In the genomic region with DNA sequence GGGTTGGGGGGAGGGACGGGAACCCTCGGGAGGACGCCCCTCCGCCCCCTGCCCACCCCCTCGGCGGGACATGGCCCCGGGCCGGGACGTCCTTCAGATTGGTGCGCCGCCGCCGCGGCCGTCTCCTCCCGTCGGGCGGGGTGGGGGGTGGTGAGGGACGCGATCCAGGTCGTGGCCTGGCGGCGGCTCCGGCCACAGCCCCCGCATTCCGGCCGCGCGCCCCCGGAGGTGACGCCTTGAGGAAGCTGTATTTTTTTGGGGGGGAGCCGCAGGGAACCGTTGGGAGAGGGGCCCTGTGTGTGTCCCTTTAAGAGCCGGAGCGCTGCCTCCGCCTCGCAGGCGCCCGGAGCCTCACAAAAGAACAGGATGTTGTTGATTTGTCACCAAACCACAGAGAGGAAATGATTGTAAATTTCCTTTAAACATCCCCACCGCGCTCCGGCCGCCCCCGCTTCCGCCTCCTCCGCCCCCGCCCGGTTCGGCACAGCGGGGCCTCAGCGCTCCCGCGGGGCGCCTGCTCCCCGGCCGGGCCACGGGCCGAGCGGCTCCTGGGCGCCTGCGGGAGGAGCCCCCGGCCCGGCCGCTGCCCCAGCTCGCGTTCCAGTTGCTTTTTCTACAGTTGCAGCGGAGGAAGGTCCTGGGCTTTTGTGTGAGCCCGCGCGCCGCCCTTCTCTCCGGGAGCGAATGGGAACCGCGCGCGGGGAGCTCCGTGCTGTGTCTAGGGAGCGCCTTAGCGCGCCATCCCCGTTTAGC, we compare ENCODE assay signal across 1 cellular context.
TF ChIP-seq lines count a peak whose summit lies in the region.

No MANE protein-coding gene starts in this region.

TF ChIP-seq in GM12878, 131 proteins besides CTCF, POLR2A, EP300 and RAD21 (continued from another document and continues in another):
- TF ChIP-seq, protein P1, sequence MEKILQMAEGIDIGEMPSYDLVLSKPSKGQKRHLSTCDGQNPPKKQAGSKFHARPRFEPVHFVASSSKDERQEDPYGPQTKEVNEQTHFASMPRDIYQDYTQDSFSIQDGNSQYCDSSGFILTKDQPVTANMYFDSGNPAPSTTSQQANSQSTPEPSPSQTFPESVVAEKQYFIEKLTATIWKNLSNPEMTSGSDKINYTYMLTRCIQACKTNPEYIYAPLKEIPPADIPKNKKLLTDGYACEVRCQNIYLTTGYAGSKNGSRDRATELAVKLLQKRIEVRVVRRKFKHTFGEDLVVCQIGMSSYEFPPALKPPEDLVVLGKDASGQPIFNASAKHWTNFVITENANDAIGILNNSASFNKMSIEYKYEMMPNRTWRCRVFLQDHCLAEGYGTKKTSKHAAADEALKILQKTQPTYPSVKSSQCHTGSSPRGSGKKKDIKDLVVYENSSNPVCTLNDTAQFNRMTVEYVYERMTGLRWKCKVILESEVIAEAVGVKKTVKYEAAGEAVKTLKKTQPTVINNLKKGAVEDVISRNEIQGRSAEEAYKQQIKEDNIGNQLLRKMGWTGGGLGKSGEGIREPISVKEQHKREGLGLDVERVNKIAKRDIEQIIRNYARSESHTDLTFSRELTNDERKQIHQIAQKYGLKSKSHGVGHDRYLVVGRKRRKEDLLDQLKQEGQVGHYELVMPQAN (conservative IDR thresholded peaks at IDR 0.05): peak; percentile 78
- TF ChIP-seq DPF2 (IDR thresholded peaks at IDR 0.05) (peak; percentile 94), BRCA1 (IDR thresholded peaks at IDR 0.05; ENCODE audit: low read depth, low read length) (no peak), ZNF24 (IDR thresholded peaks at IDR 0.05) (0 out of 2 replicates have a peak, but pooled peaks have one; percentile 54), IKZF2 (IDR thresholded peaks at IDR 0.05) (peak in 1 of 2 experiments; percentile 41; a peak in 1 of 4 replicates), CBX3 (IDR thresholded peaks at IDR 0.05; ENCODE audit: borderline replicate concordance, low read depth) (no peak), NR2C1 (IDR thresholded peaks at IDR 0.05) (0 out of 2 replicates have a peak, but pooled peaks have one; percentile 14), TARDBP (IDR thresholded peaks at IDR 0.05; ENCODE audit: borderline replicate concordance) (0 out of 2 replicates have a peak, but pooled peaks have one; percentile 19), RUNX3 (IDR thresholded peaks at IDR 0.05; ENCODE audit: low read length) (peak; percentile 95), TBL1XR1 (IDR thresholded peaks at IDR 0.05; ENCODE audit: low read depth, low read length) (peak; percentile 73), EGR1 (IDR thresholded peaks at IDR 0.05; ENCODE audit: borderline replicate concordance in 1 of 2, low read depth in 2 of 2, low read length in 2 of 2) (peak; percentile 62 to 100), LARP7 (IDR thresholded peaks at IDR 0.05) (peak; percentile 80), BACH1 (IDR thresholded peaks at IDR 0.05; ENCODE audit: borderline replicate concordance) (peak; percentile 76), SPI1 (IDR thresholded peaks at IDR 0.05; ENCODE audit: borderline replicate concordance, insufficient read depth, low read depth, low read length) (peak; percentile 62; the same call in 1 of the 2 replicates), POU2F2 (IDR thresholded peaks at IDR 0.05; ENCODE audit: borderline replicate concordance, low read depth, low read length) (peak; percentile 55; the same call in 2 of the 3 replicates), POLR2AphosphoS2 (IDR thresholded peaks at IDR 0.05; ENCODE audit: low read depth, low read length) (no peak), SMC3 (IDR thresholded peaks at IDR 0.05; ENCODE audit: borderline replicate concordance, low read length) (0 out of 2 replicates have a peak, but pooled peaks have one; percentile 2), JUND (IDR thresholded peaks at IDR 0.05; ENCODE audit: low read depth, low read length) (0 out of 2 replicates have a peak, but pooled peaks have one; percentile 36), NR2F1 (conservative IDR thresholded peaks at IDR 0.05) (peak; percentile 64), ETV6 (conservative IDR thresholded peaks at IDR 0.05 in 1 of 2, IDR thresholded peaks at IDR 0.05 in 1 of 2; ENCODE audit: borderline replicate concordance in 1 of 2, low read depth in 1 of 2) (peak in 1 of 2 experiments; percentile 98; a peak in 3 of 4 replicates), TCF3 (IDR thresholded peaks at IDR 0.05; ENCODE audit: borderline replicate concordance, insufficient read depth, low read depth, low read length) (0 out of 2 replicates have a peak, but pooled peaks have one; percentile 36), EED (IDR thresholded peaks at IDR 0.05; ENCODE audit: low read depth) (peak; percentile 21; the same call in 1 of the 2 replicates)
- TF ChIP-seq, protein P2, sequence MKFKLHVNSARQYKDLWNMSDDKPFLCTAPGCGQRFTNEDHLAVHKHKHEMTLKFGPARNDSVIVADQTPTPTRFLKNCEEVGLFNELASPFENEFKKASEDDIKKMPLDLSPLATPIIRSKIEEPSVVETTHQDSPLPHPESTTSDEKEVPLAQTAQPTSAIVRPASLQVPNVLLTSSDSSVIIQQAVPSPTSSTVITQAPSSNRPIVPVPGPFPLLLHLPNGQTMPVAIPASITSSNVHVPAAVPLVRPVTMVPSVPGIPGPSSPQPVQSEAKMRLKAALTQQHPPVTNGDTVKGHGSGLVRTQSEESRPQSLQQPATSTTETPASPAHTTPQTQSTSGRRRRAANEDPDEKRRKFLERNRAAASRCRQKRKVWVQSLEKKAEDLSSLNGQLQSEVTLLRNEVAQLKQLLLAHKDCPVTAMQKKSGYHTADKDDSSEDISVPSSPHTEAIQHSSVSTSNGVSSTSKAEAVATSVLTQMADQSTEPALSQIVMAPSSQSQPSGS (IDR thresholded peaks at IDR 0.05; ENCODE audit: low read length): peak; percentile 55; the same call in 1 of the 2 replicates
- TF ChIP-seq, protein P3, sequence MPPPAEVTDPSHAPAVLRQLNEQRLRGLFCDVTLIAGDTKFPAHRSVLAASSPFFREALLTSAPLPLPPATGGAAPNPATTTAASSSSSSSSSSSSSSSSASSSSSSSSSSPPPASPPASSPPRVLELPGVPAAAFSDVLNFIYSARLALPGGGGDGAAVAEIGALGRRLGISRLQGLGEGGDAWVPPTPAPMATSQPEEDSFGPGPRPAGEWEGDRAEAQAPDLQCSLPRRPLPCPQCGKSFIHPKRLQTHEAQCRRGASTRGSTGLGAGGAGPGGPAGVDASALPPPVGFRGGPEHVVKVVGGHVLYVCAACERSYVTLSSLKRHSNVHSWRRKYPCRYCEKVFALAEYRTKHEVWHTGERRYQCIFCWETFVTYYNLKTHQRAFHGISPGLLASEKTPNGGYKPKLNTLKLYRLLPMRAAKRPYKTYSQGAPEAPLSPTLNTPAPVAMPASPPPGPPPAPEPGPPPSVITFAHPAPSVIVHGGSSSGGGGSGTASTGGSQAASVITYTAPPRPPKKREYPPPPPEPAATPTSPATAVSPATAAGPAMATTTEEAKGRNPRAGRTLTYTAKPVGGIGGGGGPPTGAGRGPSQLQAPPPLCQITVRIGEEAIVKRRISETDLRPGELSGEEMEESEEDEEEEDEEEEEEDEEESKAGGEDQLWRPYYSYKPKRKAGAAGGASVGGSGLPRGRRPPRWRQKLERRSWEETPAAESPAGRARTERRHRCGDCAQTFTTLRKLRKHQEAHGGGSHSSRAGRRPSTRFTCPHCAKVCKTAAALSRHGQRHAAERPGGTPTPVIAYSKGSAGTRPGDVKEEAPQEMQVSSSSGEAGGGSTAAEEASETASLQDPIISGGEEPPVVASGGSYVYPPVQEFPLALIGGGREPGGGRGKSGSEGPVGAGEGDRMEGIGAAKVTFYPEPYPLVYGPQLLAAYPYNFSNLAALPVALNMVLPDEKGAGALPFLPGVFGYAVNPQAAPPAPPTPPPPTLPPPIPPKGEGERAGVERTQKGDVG (CRISPR knock-in tag; IDR thresholded peaks at IDR 0.05): 0 out of 2 replicates have a peak, but pooled peaks have one; percentile 53
- TF ChIP-seq, protein P4, sequence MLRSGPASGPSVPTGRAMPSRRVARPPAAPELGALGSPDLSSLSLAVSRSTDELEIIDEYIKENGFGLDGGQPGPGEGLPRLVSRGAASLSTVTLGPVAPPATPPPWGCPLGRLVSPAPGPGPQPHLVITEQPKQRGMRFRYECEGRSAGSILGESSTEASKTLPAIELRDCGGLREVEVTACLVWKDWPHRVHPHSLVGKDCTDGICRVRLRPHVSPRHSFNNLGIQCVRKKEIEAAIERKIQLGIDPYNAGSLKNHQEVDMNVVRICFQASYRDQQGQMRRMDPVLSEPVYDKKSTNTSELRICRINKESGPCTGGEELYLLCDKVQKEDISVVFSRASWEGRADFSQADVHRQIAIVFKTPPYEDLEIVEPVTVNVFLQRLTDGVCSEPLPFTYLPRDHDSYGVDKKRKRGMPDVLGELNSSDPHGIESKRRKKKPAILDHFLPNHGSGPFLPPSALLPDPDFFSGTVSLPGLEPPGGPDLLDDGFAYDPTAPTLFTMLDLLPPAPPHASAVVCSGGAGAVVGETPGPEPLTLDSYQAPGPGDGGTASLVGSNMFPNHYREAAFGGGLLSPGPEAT (IDR thresholded peaks at IDR 0.05; ENCODE audit: low read depth): peak; percentile 86
- TF ChIP-seq, protein P5, sequence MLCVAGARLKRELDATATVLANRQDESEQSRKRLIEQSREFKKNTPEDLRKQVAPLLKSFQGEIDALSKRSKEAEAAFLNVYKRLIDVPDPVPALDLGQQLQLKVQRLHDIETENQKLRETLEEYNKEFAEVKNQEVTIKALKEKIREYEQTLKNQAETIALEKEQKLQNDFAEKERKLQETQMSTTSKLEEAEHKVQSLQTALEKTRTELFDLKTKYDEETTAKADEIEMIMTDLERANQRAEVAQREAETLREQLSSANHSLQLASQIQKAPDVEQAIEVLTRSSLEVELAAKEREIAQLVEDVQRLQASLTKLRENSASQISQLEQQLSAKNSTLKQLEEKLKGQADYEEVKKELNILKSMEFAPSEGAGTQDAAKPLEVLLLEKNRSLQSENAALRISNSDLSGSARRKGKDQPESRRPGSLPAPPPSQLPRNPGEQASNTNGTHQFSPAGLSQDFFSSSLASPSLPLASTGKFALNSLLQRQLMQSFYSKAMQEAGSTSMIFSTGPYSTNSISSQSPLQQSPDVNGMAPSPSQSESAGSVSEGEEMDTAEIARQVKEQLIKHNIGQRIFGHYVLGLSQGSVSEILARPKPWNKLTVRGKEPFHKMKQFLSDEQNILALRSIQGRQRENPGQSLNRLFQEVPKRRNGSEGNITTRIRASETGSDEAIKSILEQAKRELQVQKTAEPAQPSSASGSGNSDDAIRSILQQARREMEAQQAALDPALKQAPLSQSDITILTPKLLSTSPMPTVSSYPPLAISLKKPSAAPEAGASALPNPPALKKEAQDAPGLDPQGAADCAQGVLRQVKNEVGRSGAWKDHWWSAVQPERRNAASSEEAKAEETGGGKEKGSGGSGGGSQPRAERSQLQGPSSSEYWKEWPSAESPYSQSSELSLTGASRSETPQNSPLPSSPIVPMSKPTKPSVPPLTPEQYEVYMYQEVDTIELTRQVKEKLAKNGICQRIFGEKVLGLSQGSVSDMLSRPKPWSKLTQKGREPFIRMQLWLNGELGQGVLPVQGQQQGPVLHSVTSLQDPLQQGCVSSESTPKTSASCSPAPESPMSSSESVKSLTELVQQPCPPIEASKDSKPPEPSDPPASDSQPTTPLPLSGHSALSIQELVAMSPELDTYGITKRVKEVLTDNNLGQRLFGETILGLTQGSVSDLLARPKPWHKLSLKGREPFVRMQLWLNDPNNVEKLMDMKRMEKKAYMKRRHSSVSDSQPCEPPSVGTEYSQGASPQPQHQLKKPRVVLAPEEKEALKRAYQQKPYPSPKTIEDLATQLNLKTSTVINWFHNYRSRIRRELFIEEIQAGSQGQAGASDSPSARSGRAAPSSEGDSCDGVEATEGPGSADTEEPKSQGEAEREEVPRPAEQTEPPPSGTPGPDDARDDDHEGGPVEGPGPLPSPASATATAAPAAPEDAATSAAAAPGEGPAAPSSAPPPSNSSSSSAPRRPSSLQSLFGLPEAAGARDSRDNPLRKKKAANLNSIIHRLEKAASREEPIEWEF (IDR thresholded peaks at IDR 0.05; ENCODE audit: insufficient replicate concordance, low read depth, low read length): peak; percentile 57
- TF ChIP-seq, protein P6, sequence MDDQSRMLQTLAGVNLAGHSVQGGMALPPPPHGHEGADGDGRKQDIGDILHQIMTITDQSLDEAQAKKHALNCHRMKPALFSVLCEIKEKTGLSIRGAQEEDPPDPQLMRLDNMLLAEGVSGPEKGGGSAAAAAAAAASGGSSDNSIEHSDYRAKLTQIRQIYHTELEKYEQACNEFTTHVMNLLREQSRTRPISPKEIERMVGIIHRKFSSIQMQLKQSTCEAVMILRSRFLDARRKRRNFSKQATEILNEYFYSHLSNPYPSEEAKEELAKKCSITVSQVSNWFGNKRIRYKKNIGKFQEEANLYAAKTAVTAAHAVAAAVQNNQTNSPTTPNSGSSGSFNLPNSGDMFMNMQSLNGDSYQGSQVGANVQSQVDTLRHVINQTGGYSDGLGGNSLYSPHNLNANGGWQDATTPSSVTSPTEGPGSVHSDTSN (IDR thresholded peaks at IDR 0.05; ENCODE audit: insufficient replicate concordance, low read depth, low read length): no peak
- TF ChIP-seq, protein P7, sequence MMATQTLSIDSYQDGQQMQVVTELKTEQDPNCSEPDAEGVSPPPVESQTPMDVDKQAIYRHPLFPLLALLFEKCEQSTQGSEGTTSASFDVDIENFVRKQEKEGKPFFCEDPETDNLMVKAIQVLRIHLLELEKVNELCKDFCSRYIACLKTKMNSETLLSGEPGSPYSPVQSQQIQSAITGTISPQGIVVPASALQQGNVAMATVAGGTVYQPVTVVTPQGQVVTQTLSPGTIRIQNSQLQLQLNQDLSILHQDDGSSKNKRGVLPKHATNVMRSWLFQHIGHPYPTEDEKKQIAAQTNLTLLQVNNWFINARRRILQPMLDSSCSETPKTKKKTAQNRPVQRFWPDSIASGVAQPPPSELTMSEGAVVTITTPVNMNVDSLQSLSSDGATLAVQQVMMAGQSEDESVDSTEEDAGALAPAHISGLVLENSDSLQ (IDR thresholded peaks at IDR 0.05): no peak
- TF ChIP-seq, protein P8, sequence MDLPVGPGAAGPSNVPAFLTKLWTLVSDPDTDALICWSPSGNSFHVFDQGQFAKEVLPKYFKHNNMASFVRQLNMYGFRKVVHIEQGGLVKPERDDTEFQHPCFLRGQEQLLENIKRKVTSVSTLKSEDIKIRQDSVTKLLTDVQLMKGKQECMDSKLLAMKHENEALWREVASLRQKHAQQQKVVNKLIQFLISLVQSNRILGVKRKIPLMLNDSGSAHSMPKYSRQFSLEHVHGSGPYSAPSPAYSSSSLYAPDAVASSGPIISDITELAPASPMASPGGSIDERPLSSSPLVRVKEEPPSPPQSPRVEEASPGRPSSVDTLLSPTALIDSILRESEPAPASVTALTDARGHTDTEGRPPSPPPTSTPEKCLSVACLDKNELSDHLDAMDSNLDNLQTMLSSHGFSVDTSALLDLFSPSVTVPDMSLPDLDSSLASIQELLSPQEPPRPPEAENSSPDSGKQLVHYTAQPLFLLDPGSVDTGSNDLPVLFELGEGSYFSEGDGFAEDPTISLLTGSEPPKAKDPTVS (IDR thresholded peaks at IDR 0.05; ENCODE audit: low read depth, low read length): no peak
- TF ChIP-seq, protein P9, sequence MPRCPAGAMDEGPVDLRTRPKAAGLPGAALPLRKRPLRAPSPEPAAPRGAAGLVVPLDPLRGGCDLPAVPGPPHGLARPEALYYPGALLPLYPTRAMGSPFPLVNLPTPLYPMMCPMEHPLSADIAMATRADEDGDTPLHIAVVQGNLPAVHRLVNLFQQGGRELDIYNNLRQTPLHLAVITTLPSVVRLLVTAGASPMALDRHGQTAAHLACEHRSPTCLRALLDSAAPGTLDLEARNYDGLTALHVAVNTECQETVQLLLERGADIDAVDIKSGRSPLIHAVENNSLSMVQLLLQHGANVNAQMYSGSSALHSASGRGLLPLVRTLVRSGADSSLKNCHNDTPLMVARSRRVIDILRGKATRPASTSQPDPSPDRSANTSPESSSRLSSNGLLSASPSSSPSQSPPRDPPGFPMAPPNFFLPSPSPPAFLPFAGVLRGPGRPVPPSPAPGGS (IDR thresholded peaks at IDR 0.05; ENCODE audit: borderline replicate concordance, insufficient read depth, low read depth, low read length, poor library complexity, severe bottlenecking): peak; percentile 17
- TF ChIP-seq, protein P10, sequence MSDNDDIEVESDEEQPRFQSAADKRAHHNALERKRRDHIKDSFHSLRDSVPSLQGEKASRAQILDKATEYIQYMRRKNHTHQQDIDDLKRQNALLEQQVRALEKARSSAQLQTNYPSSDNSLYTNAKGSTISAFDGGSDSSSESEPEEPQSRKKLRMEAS (IDR thresholded peaks at IDR 0.05; ENCODE audit: low read depth, low read length): no peak; the same call in 1 of the 2 replicates
